In genomic region chr6:104951677-104952076, GRCh38 we compare ENCODE assay signal across 18 cellular contexts. TPM values are rescaled to one million over a fixed set of nuclear protein-coding genes. Genes with fewer than 3 reads are reported as not detected.
A peak's percentile ranks its signal among the peaks of the same experiment; 100 is the strongest.
DNase-seq lines count a peak whose midpoint lies in the region; ATAC-seq and TF ChIP-seq lines count a peak whose summit lies in the region.
"Had no signal": no experiment of that assay in that cellular context is flagged by ENCODE, and none has a peak within 500 bp of the region (broad histone marks: within the 10 kb centered on the region; RNA-seq: fewer than 3 reads in every experiment).

No MANE protein-coding gene starts in this region.

- DNase-seq in cardiac muscle cell (ENCODE audit: low read depth in 1 of 2, low spot score in 1 of 2) = no peak
- DNase-seq in Right ventricle myocardium inferior (ENCODE audit: missing footprints) = no peak
- DNase-seq in WTC11 (ENCODE audit: low spot score) = no peak
- no peak for DNase-seq in progenitor cell of endocrine pancreas (ENCODE audit: low spot score, unreplicated experiment)
- DNase-seq in activated CD4-positive, alpha-beta T cell treated with anti-CD3 and anti-CD28 coated beads, Interleukin-2, amount 50 U/mL, for 1 hour = no peak
- DNase-seq in SHP77 treated with DMSO at 0.1 percent for 48 hours (lab: John Stamatoyannopoulos, UW) = no peak
- no peak for DNase-seq in naive thymus-derived CD4-positive, alpha-beta T cell
- DNase-seq: HCEC 1CT, NCI-H1092 treated with DMSO at 0.1 percent for 48 hours, NCI-H1694 treated with DMSO at 0.1 percent for 48 hours, NCI-H2227 treated with DMSO at 0.1 percent for 48 hours, NCI-H510A treated with DMSO at 0.1 percent for 48 hours, NCI-H82 had no signal

- H3K9me3 ChIP-seq in cardiac muscle cell (ENCODE audit: low read depth) = no peaks in the 10 kb centered on the region
- H3K9me3 ChIP-seq in iPS-20b (ENCODE audit: insufficient read depth, low read depth, low read length) = no peaks in the 10 kb centered on the region
- H3K9me3 ChIP-seq in naive thymus-derived CD4-positive, alpha-beta T cell (ENCODE audit: control insufficient read depth in 2 of 3, low read length in 3 of 3) = peaks cover 0 to 14% (median 0%) of the 10 kb centered on the region in 3 experiments
- H3K9me3 ChIP-seq: SJSA1 had no signal

- H3K27ac ChIP-seq in cardiac muscle cell (peak overlapping the region; percentile 87), iPS-20b (ENCODE audit: low read length) (peak overlapping the region; percentile 7)
- H3K27ac ChIP-seq in naive thymus-derived CD4-positive, alpha-beta T cell (ENCODE audit: low read depth, low read length) = no peak overlapping the region
- H3K27ac ChIP-seq: 22Rv1, C4-2B, KMS-11, SJSA1 had no signal

- H3K27me3 ChIP-seq in cardiac muscle cell (no peaks in the 10 kb centered on the region), iPS-20b (ENCODE audit: insufficient read depth, low read length) (no peaks in the 10 kb centered on the region)
- H3K27me3 ChIP-seq in naive thymus-derived CD4-positive, alpha-beta T cell (ENCODE audit: control insufficient read depth in 2 of 2, insufficient read depth in 2 of 2, low read length in 2 of 2) = peaks cover 8 to 9% of the 10 kb centered on the region in 2 donors

- TF ChIP-seq CTCF in cardiac muscle cell (IDR thresholded peaks at IDR 0.05; ENCODE audit: low read depth, low read length) (no peak), WTC11 (IDR thresholded peaks at IDR 0.05) (no peak), progenitor cell of endocrine pancreas (IDR thresholded peaks at IDR 0.05; ENCODE audit: unreplicated experiment) (no peak)

- POLR2A ChIA-PET in WTC11 (lab: Charles Lee) = interaction anchor here (0.6 kb wide), 3 partner anchors 11 to 108 kb away, joined by 3 read pairs; no protein-coding TSS in a partner anchor
- POLR2A ChIA-PET in naive thymus-derived CD4-positive, alpha-beta T cell (lab: Charles Lee) = no interaction called here

- H3K27ac Mint-ChIP-seq in WTC11 (peak overlapping the region; percentile 90), progenitor cell of endocrine pancreas (no peak overlapping the region)
- no peak overlapping the region for H3K27ac Mint-ChIP-seq in naive thymus-derived CD4-positive, alpha-beta T cell

- no peaks in the 10 kb centered on the region for H3K27me3 Mint-ChIP-seq in WTC11 (ENCODE audit: low read depth)
- no peaks in the 10 kb centered on the region for H3K27me3 Mint-ChIP-seq in progenitor cell of endocrine pancreas
- peaks cover 63 to 78% (median 67%) of the 10 kb centered on the region in 5 donors for H3K27me3 Mint-ChIP-seq in naive thymus-derived CD4-positive, alpha-beta T cell

- ATAC-seq in Right ventricle myocardium inferior (no peak), WTC11 (no peak)
- ATAC-seq in naive thymus-derived CD4-positive, alpha-beta T cell = no peak

- CTCF ChIA-PET in WTC11 (lab: Charles Lee) = no interaction called here
- CTCF ChIA-PET in naive thymus-derived CD4-positive, alpha-beta T cell (lab: Charles Lee) = no interaction called here

- H3K36me3 ChIP-seq in cardiac muscle cell (no peaks in the 10 kb centered on the region), iPS-20b (ENCODE audit: insufficient read depth, low read depth, low read length) (no peaks in the 10 kb centered on the region)
- no peaks in the 10 kb centered on the region for H3K36me3 ChIP-seq in naive thymus-derived CD4-positive, alpha-beta T cell (ENCODE audit: control insufficient read depth in 2 of 3, insufficient read depth in 3 of 3, low read length in 3 of 3)
- H3K36me3 ChIP-seq: SJSA1 had no signal

- H3K9ac ChIP-seq in iPS-20b (ENCODE audit: low read depth, low read length) = peak overlapping the region; percentile 93; the same call in 1 of the 2 replicates
- H3K9ac ChIP-seq: KMS-11 had no signal

- peaks cover 46% of the 10 kb centered on the region for H3K4me1 Mint-ChIP-seq in WTC11
- peaks cover 29% of the 10 kb centered on the region for H3K4me1 Mint-ChIP-seq in progenitor cell of endocrine pancreas (ENCODE audit: low read depth)
- H3K4me1 Mint-ChIP-seq in naive thymus-derived CD4-positive, alpha-beta T cell = peaks cover 0 to 11% (median 1%) of the 10 kb centered on the region in 7 donors

- H3K36me3 Mint-ChIP-seq in WTC11 (no peaks in the 10 kb centered on the region), progenitor cell of endocrine pancreas (ENCODE audit: insufficient read depth) (no peaks in the 10 kb centered on the region)
- peaks cover 0 to 9% (median 3%) of the 10 kb centered on the region in 5 donors for H3K36me3 Mint-ChIP-seq in naive thymus-derived CD4-positive, alpha-beta T cell

- H3K9me3 Mint-ChIP-seq in WTC11 = no peaks in the 10 kb centered on the region
- no peaks in the 10 kb centered on the region for H3K9me3 Mint-ChIP-seq in progenitor cell of endocrine pancreas (ENCODE audit: low read depth)
- H3K9me3 Mint-ChIP-seq in naive thymus-derived CD4-positive, alpha-beta T cell = peaks cover 3 to 49% (median 19%) of the 10 kb centered on the region in 11 donors

- intact Hi-C loops in Right ventricle myocardium inferior (cut with DNase I) = no loop called here
- intact Hi-C loops in naive thymus-derived CD4-positive, alpha-beta T cell (cut with micrococcal nuclease) = no loop called here

- H3K4me1 ChIP-seq in cardiac muscle cell (ENCODE audit: low read depth) = peaks cover 15% of the 10 kb centered on the region
- H3K4me1 ChIP-seq in iPS-20b (ENCODE audit: insufficient read depth, low read length) = peaks cover 44% of the 10 kb centered on the region
- no peaks in the 10 kb centered on the region for H3K4me1 ChIP-seq in naive thymus-derived CD4-positive, alpha-beta T cell (ENCODE audit: control insufficient read depth in 2 of 2, insufficient read depth in 2 of 2, low read length in 2 of 2)
- H3K4me1 ChIP-seq: SJSA1 had no signal

- H3K4me3 Mint-ChIP-seq in WTC11 (peak overlapping the region; percentile 80), progenitor cell of endocrine pancreas (ENCODE audit: low read depth) (peak overlapping the region; percentile 24)
- no peak overlapping the region for H3K4me3 Mint-ChIP-seq in naive thymus-derived CD4-positive, alpha-beta T cell

- no peak overlapping the region for H3K4me3 ChIP-seq in cardiac muscle cell
- H3K4me3 ChIP-seq in iPS-20b (ENCODE audit: low read length) = peak overlapping the region; percentile 90; the same call in 1 of the 2 replicates
- no peak overlapping the region for H3K4me3 ChIP-seq in naive thymus-derived CD4-positive, alpha-beta T cell (ENCODE audit: low read length)
- H3K4me3 ChIP-seq: SJSA1 had no signal

TF ChIP-seq in WTC11, 78 proteins besides CTCF, POLR2A, EP300 and RAD21 (continues in another document):
- TF ChIP-seq TP53 (CRISPR knock-in tag; IDR thresholded peaks at IDR 0.05) = no peak
- TF ChIP-seq, protein P1, sequence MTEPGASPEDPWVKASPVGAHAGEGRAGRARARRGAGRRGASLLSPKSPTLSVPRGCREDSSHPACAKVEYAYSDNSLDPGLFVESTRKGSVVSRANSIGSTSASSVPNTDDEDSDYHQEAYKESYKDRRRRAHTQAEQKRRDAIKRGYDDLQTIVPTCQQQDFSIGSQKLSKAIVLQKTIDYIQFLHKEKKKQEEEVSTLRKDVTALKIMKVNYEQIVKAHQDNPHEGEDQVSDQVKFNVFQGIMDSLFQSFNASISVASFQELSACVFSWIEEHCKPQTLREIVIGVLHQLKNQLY (CRISPR knock-in tag; IDR thresholded peaks at IDR 0.05) = no peak
- TF ChIP-seq PRRX2 (CRISPR knock-in tag; IDR thresholded peaks at IDR 0.05) = no peak
- TF ChIP-seq NR2C2 (CRISPR knock-in tag; IDR thresholded peaks at IDR 0.05) = no peak
- TF ChIP-seq ZNF396 (CRISPR knock-in tag; IDR thresholded peaks at IDR 0.05; ENCODE audit: borderline replicate concordance) = no peak
- TF ChIP-seq NR1H2 (CRISPR knock-in tag; IDR thresholded peaks at IDR 0.05) = no peak
- TF ChIP-seq ZNF263 (CRISPR knock-in tag; IDR thresholded peaks at IDR 0.05; ENCODE audit: low read depth) = no peak
- TF ChIP-seq EMX1 (CRISPR knock-in tag; IDR thresholded peaks at IDR 0.05) = no peak
- TF ChIP-seq RORB (CRISPR knock-in tag; IDR thresholded peaks at IDR 0.05) = no peak
- TF ChIP-seq, protein P2, sequence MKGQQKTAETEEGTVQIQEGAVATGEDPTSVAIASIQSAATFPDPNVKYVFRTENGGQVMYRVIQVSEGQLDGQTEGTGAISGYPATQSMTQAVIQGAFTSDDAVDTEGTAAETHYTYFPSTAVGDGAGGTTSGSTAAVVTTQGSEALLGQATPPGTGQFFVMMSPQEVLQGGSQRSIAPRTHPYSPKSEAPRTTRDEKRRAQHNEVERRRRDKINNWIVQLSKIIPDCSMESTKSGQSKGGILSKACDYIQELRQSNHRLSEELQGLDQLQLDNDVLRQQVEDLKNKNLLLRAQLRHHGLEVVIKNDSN (CRISPR knock-in tag; IDR thresholded peaks at IDR 0.05) = no peak
- TF ChIP-seq USF2 (CRISPR knock-in tag; IDR thresholded peaks at IDR 0.05) = no peak
- no peak for TF ChIP-seq ZNF232 (CRISPR knock-in tag; IDR thresholded peaks at IDR 0.05)
- TF ChIP-seq ATF3 (CRISPR knock-in tag; conservative IDR thresholded peaks at IDR 0.05) = no peak
- no peak for TF ChIP-seq ZBTB21 (CRISPR knock-in tag; IDR thresholded peaks at IDR 0.05; ENCODE audit: borderline replicate concordance)
- TF ChIP-seq NFYB (CRISPR knock-in tag; conservative IDR thresholded peaks at IDR 0.05; ENCODE audit: low read depth) = no peak
- TF ChIP-seq ZNF423 (CRISPR knock-in tag; IDR thresholded peaks at IDR 0.05) = no peak

RNA-seq across cellular contexts. Expression of gene LIN28B, which starts 5.2 kb away (rescaled TPM):
- 9.8 and 18.6 TPM in 2 replicates for total RNA-seq in cardiac muscle cell
- 6.8 and 7.3 TPM in 2 replicates for polyA plus RNA-seq in cardiac muscle cell
- not detected for total RNA-seq in Right ventricle myocardium inferior
- total RNA-seq in WTC11 (2021) = 73.4 to 82.0 TPM (median 81.9 TPM) in 3 replicates
- total RNA-seq in progenitor cell of endocrine pancreas = 35.2 and 38.8 TPM in 2 replicates
- total RNA-seq in naive thymus-derived CD4-positive, alpha-beta T cell = not detected
- not detected for polyA plus RNA-seq in naive thymus-derived CD4-positive, alpha-beta T cell
- total RNA-seq: SJSA1 had no signal

Comparison
In these comparisons a context has a peak if more than half of its experiments do, and no peak if none do; other contexts are left out.
1. RNA of gene LIN28B, which starts 5.2 kb away (total RNA-seq): 73.4 to 82.0 TPM in WTC11, 35.2 to 38.8 TPM in progenitor cell of endocrine pancreas and 9.8 to 18.6 TPM in cardiac muscle cell; not detected in Right ventricle myocardium inferior (single experiment) and not detected in naive thymus-derived CD4-positive, alpha-beta T cell; every median in the first group is over 10 times any median in the second.
2. H3K4me3 Mint-ChIP-seq: peak in WTC11 (single experiment) and progenitor cell of endocrine pancreas (single experiment); none in naive thymus-derived CD4-positive, alpha-beta T cell (0 of 10).